Comparison of ENCODE assay signal across 8 cellular contexts in genomic region chr15:83108266-83109219, GRCh38. TPM values are rescaled to one million over a fixed set of nuclear protein-coding genes. Genes with fewer than 3 reads are reported as not detected.
A peak's percentile ranks its signal among the peaks of the same experiment; 100 is the strongest.
DNase-seq lines count a peak whose midpoint lies in the region; ATAC-seq and TF ChIP-seq lines count a peak whose summit lies in the region.

No MANE protein-coding gene starts in this region.

- no peaks in the 10 kb centered on the region for H3K36me3 ChIP-seq in ACC112 (ENCODE audit: insufficient read depth, low read length)
- H3K36me3 ChIP-seq in endodermal cell (ENCODE audit: control insufficient read depth, insufficient read depth, low read length): no peaks in the 10 kb centered on the region
- H3K36me3 ChIP-seq in naive thymus-derived CD4-positive, alpha-beta T cell (ENCODE audit: control insufficient read depth in 2 of 3, insufficient read depth in 3 of 3, low read length in 3 of 3): no peaks in the 10 kb centered on the region

- H3K4me1 Mint-ChIP-seq in endodermal cell: peaks cover 7% of the 10 kb centered on the region
- H3K4me1 Mint-ChIP-seq in naive thymus-derived CD4-positive, alpha-beta T cell: peaks cover 11 to 38% (median 17%) of the 10 kb centered on the region in 7 donors

- no peak overlapping the region for H3K9ac ChIP-seq in endodermal cell (ENCODE audit: extremely low read depth, low read length, poor library complexity, severe bottlenecking)

- no peaks in the 10 kb centered on the region for H3K79me2 ChIP-seq in ACC112 (ENCODE audit: control insufficient read depth, insufficient read depth, low read length, unreplicated experiment)

- H3K27ac ChIP-seq in ACC112 (ENCODE audit: low read depth, low read length) (no peak overlapping the region), endodermal cell (ENCODE audit: low read depth, low read length) (no peak overlapping the region)
- H3K27ac ChIP-seq in naive thymus-derived CD4-positive, alpha-beta T cell (ENCODE audit: low read depth, low read length): no peak overlapping the region

- POLR2A ChIA-PET in naive thymus-derived CD4-positive, alpha-beta T cell (lab: Charles Lee): no interaction called here

- H3K27me3 ChIP-seq in ACC112 (ENCODE audit: insufficient read depth, low read length) (peaks cover 23% of the 10 kb centered on the region), endodermal cell (ENCODE audit: control insufficient read depth, insufficient read depth, low read length, poor library complexity, severe bottlenecking) (peaks cover 28% of the 10 kb centered on the region)
- H3K27me3 ChIP-seq in naive thymus-derived CD4-positive, alpha-beta T cell (ENCODE audit: control insufficient read depth in 2 of 2, insufficient read depth in 2 of 2, low read length in 2 of 2): no peaks in the 10 kb centered on the region

- no peaks in the 10 kb centered on the region for H3K9me3 ChIP-seq in endodermal cell (ENCODE audit: control insufficient read depth, low read length)
- H3K9me3 ChIP-seq in naive thymus-derived CD4-positive, alpha-beta T cell (ENCODE audit: control insufficient read depth in 2 of 3, low read length in 3 of 3): no peaks in the 10 kb centered on the region

- peak overlapping the region; percentile 54 for H3K4me3 Mint-ChIP-seq in endodermal cell
- H3K4me3 Mint-ChIP-seq in naive thymus-derived CD4-positive, alpha-beta T cell: peak overlapping the region; percentile 68 to 97 (median 76)

- CTCF ChIA-PET in naive thymus-derived CD4-positive, alpha-beta T cell (lab: Charles Lee): no interaction called here

- DNase-seq in SIG-M5 (lab: John Stamatoyannopoulos, UW) (peak; percentile 84), endodermal cell (peak; percentile 63), NCI-H446 (lab: John Stamatoyannopoulos, UW) (no peak), SW480 (ENCODE audit: low spot score) (no peak)
- DNase-seq in naive thymus-derived CD4-positive, alpha-beta T cell: peak in 3 of 9 donors; percentile 15 to 30 (median 19)

- no peaks in the 10 kb centered on the region for H3K36me3 Mint-ChIP-seq in endodermal cell (ENCODE audit: low read depth)
- H3K36me3 Mint-ChIP-seq in naive thymus-derived CD4-positive, alpha-beta T cell: peaks cover 0 to 28% (median 3%) of the 10 kb centered on the region in 5 donors

- intact Hi-C loops in naive thymus-derived CD4-positive, alpha-beta T cell (cut with micrococcal nuclease): loop anchor here in 1 of 2 donors (1.0 to 5.0 kb wide), 3 partner anchors 41 to 100 kb away; partner anchors contain the start of gene BTBD1

- no peak for TF ChIP-seq CTCF in endodermal cell (conservative IDR thresholded peaks at IDR 0.05)

- peaks cover 25% of the 10 kb centered on the region for H3K4me1 ChIP-seq in ACC112 (ENCODE audit: control insufficient read depth, insufficient read depth, low read length, unreplicated experiment)
- H3K4me1 ChIP-seq in endodermal cell (ENCODE audit: control insufficient read depth, insufficient read depth, low read length): no peaks in the 10 kb centered on the region
- peaks cover 0 to 10% of the 10 kb centered on the region in 2 donors for H3K4me1 ChIP-seq in naive thymus-derived CD4-positive, alpha-beta T cell (ENCODE audit: control insufficient read depth in 2 of 2, insufficient read depth in 2 of 2, low read length in 2 of 2)

- peak overlapping the region; percentile 75 for H3K4me3 ChIP-seq in ACC112 (ENCODE audit: low read depth, low read length)
- peak overlapping the region; percentile 75 for H3K4me3 ChIP-seq in endodermal cell (ENCODE audit: low read length)
- peak overlapping the region; percentile 22 for H3K4me3 ChIP-seq in naive thymus-derived CD4-positive, alpha-beta T cell (ENCODE audit: low read length)

- 80 to 95% methylated on average over 14 to 21 of the region's 21 CpGs for WGBS in endodermal cell (ENCODE audit: insufficient coverage in 1 of 2, insufficient read length in 1 of 2), 2 experiments

- ATAC-seq in GM18502 (IDR thresholded peaks at IDR 0.05; ENCODE audit: poor library complexity, unreplicated experiment) (peak; percentile 71), HG03060 (IDR thresholded peaks at IDR 0.05; ENCODE audit: low read depth, unreplicated experiment) (peak; percentile 82)
- peak; percentile 89 for ATAC-seq in naive thymus-derived CD4-positive, alpha-beta T cell

- no peaks in the 10 kb centered on the region for H3K9me3 Mint-ChIP-seq in endodermal cell
- H3K9me3 Mint-ChIP-seq in naive thymus-derived CD4-positive, alpha-beta T cell: peaks cover 0 to 7% (median 0%) of the 10 kb centered on the region in 11 donors

- peaks cover 52% of the 10 kb centered on the region for H3K27me3 Mint-ChIP-seq in endodermal cell (ENCODE audit: insufficient read depth)
- H3K27me3 Mint-ChIP-seq in naive thymus-derived CD4-positive, alpha-beta T cell: peaks cover 21 to 59% (median 53%) of the 10 kb centered on the region in 5 donors

- H3K27ac Mint-ChIP-seq in endodermal cell: no peak overlapping the region
- peak overlapping the region in 1 of 9 donors; percentile 90 for H3K27ac Mint-ChIP-seq in naive thymus-derived CD4-positive, alpha-beta T cell

- no peak overlapping the region for H2AFZ ChIP-seq in ACC112 (ENCODE audit: low read length, unreplicated experiment)

RNA-seq across cellular contexts. Expression of gene TM6SF1, which starts 1.1 kb away (rescaled TPM):
- total RNA-seq in endodermal cell: 1 to 10 TPM; 1.2 to 1.9 TPM
- polyA plus RNA-seq in endodermal cell (2013, experiment 1 of 2): 0.39 TPM
- 0.29 TPM for polyA plus RNA-seq in endodermal cell (2013, experiment 2 of 2)
- 10 to 100 TPM in 1 of 5 experiments, 1 to 10 TPM in 2, under 1 TPM in 2; 0.41 to 10.1 (median 1.3) TPM for total RNA-seq in naive thymus-derived CD4-positive, alpha-beta T cell
- under 1 TPM in 1 of 2 donors, not detected in 1; 0.33 TPM for polyA plus RNA-seq in naive thymus-derived CD4-positive, alpha-beta T cell

RNA-seq across cellular contexts. Expression of gene BTBD1, which starts 41.5 kb away (rescaled TPM):
- total RNA-seq in endodermal cell: 10 to 100 TPM; 35.9 to 37.0 TPM
- polyA plus RNA-seq in endodermal cell (2013, experiment 1 of 2): 37.5 TPM
- polyA plus RNA-seq in endodermal cell (2013, experiment 2 of 2): 38.6 TPM
- 10 to 100 TPM; 35.0 to 57.6 (median 36.4) TPM for total RNA-seq in naive thymus-derived CD4-positive, alpha-beta T cell
- polyA plus RNA-seq in naive thymus-derived CD4-positive, alpha-beta T cell: 10 to 100 TPM; 39.9 to 45.1 TPM

Comparison
In these comparisons a context has a peak if more than half of its experiments do, and no peak if none do; other contexts are left out.
1. H3K4me3 ChIP-seq: peak in every context shown above with its lines; median percentile 75 in ACC112; 75 in endodermal cell; 22 in naive thymus-derived CD4-positive, alpha-beta T cell.
2. DNase-seq: peak in SIG-M5 (single experiment) and endodermal cell (single experiment); none in NCI-H446 (0 of 2) and SW480 (single experiment).
3. Peak in every context shown above with its lines, with median percentiles within 50 percentile points of each other: ATAC-seq.